9 cellular contexts compared by ENCODE assay signal in genomic region chr1:215146252-215146975, GRCh38.
DNase-seq lines count a peak whose midpoint lies in the region; ATAC-seq, FAIRE-seq and TF ChIP-seq lines count a peak whose summit lies in the region.
"Had no signal": no experiment of that assay in that cellular context is flagged by ENCODE, and none has a peak within 500 bp of the region (broad histone marks: within the 10 kb centered on the region; RNA-seq: fewer than 3 reads in every experiment).

No MANE protein-coding gene starts in this region.

- H3K27ac ChIP-seq in adrenal gland: no peak overlapping the region

- H3K4me3 ChIP-seq in adrenal gland: no peak overlapping the region

- no peak for FAIRE-seq in GM19239 (lab: Jason Lieb, UNC)
- FAIRE-seq: islet of Langerhans had no signal

- CTCF ChIA-PET in HEK293T (lab: Yijun Ruan, JAX): interaction anchor here (0.6 to 0.7 kb wide), 2 partner anchors 22 to 261 kb away, joined by 3 read pairs; no protein-coding TSS in a partner anchor

- TF ChIP-seq POLR2A in adrenal gland (IDR thresholded peaks at IDR 0.05): no peak

- no peaks in the 10 kb centered on the region for H3K9me3 ChIP-seq in adrenal gland (replicated peaks in 1 of 3)

- H3K4me1 ChIP-seq in adrenal gland (replicated peaks in 1 of 2): peaks cover 0 to 5% of the 10 kb centered on the region in 2 donors

- H3K36me3 ChIP-seq in adrenal gland (replicated peaks in 1 of 2): no peaks in the 10 kb centered on the region

- POLR2A ChIA-PET in HEK293T (lab: Yijun Ruan, JAX): no interaction called here

- H3K27me3 ChIP-seq in adrenal gland: no peaks in the 10 kb centered on the region

- WGBS in adrenal gland, 4 donors: 67 to 70% (median 69%) methylated on average over 8 of the region's 8 CpGs

- no peak for ATAC-seq in HG03045 (IDR thresholded peaks at IDR 0.05; ENCODE audit: unreplicated experiment)

- intact Hi-C loops in adrenal gland (cut with DNase I): no loop called here

- peak; percentile 55 for DNase-seq in EH (ENCODE audit: low read depth)
- peak; percentile 31 for DNase-seq in M059J (ENCODE audit: low read depth)
- peak in 2 of 7 donors; percentile 14 to 30 for DNase-seq in adrenal gland
- DNase-seq in medulla oblongata (ENCODE audit: extremely low spot score): peak; percentile 10
- no peak for DNase-seq in HEK293T (ENCODE audit: extremely low spot score)
- DNase-seq in GM19239 (ENCODE audit: insufficient read length, low spot score): no peak
- no peak for DNase-seq in GM03348 (ENCODE audit: low spot score)

- peak in 5 of 6 experiments; percentile 11 to 45 (median 35) for TF ChIP-seq CTCF in adrenal gland (IDR thresholded peaks at IDR 0.05)

TF ChIP-seq in HEK293T, 16 proteins besides CTCF, POLR2A, EP300 and RAD21:
- TF ChIP-seq TARDBP (IDR thresholded peaks at IDR 0.05) (no peak), CTBP1 (IDR thresholded peaks at IDR 0.05; ENCODE audit: borderline replicate concordance) (no peak), BHLHE40 (IDR thresholded peaks at IDR 0.05; ENCODE audit: borderline replicate concordance) (no peak), NFRKB (IDR thresholded peaks at IDR 0.05) (no peak), HDGF (IDR thresholded peaks at IDR 0.05; ENCODE audit: borderline replicate concordance) (no peak), ZNF384 (IDR thresholded peaks at IDR 0.05) (no peak), SUZ12 (IDR thresholded peaks at IDR 0.05) (no peak), SP1 (IDR thresholded peaks at IDR 0.05) (no peak), ELF4 (IDR thresholded peaks at IDR 0.05) (no peak), L3MBTL2 (conservative IDR thresholded peaks at IDR 0.05) (no peak), FOXA1 (IDR thresholded peaks at IDR 0.05) (no peak), FOXK2 (IDR thresholded peaks at IDR 0.05) (no peak)

Comparison
In these comparisons a context has a peak if more than half of its experiments do, and no peak if none do; other contexts are left out.
1. DNase-seq: peak in EH (single experiment), M059J (single experiment) and medulla oblongata (single experiment); none in HEK293T (single experiment), GM19239 (single experiment) and GM03348 (single experiment).